Comparison of ENCODE assay signal across 21 cellular contexts in the genomic region with DNA sequence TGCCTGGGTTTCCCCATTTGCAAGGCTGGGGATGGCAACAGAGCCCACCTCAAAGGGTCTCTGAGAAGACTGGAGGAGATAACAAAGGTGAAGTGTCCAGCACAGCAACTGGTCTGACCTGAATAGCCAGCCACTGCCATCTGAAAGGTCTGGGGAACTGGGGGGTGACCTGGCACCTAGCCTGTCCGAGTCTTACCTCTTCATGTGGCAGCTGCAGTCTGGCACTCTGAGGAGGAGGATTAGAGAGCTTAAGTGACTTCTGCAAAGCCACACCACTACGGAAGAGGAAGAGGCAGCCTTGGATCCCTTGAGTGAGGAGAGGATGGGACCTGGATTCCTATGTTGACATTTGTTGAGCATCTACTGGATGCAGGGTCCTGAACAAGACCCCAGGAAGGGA. TPM values are rescaled to one million over a fixed set of nuclear protein-coding genes. Genes with fewer than 3 reads are reported as not detected.
A peak's percentile ranks its signal among the peaks of the same experiment; 100 is the strongest.
DNase-seq lines count a peak whose midpoint lies in the region; TF ChIP-seq lines count a peak whose summit lies in the region.
"Had no signal": no experiment of that assay in that cellular context is flagged by ENCODE, and none has a peak within 500 bp of the region (broad histone marks: within the 10 kb centered on the region; RNA-seq: fewer than 3 reads in every experiment).

No MANE protein-coding gene starts in this region.

- DNase-seq in D341Med (ENCODE audit: low spot score) (peak; percentile 68), RPMI8226 (peak; percentile 36), hepatocyte (ENCODE audit: low spot score) (peak; percentile 4), DMS153 (lab: John Stamatoyannopoulos, UW) (no peak), NCI-H69 (lab: John Stamatoyannopoulos, UW) (no peak)
- DNase-seq in activated effector memory CD4-positive, alpha-beta T cell treated with Interleukin-2 at 50 U/mL for 16 hours: no peak
- DNase-seq: activated CD4-positive, alpha-beta T cell treated with anti-CD3 and anti-CD28 coated beads for 48 hours; dermis blood vessel endothelial cell; hypothalamus; kidney; NCI-H1048; NCI-H2081; NCI-H510A; occipital lobe; right lobe of liver; stimulated activated CD4-positive, alpha-beta T cell treated with anti-CD3 and anti-CD28 coated beads, Interleukin-15, amount 100 ng/mL, for 24 hours had no signal

- H3K9me3 ChIP-seq in Loucy (ENCODE audit: insufficient read depth, low read depth, low read length) (no peaks in the 10 kb centered on the region), hepatocyte (ENCODE audit: low read depth) (no peaks in the 10 kb centered on the region)
- H3K9me3 ChIP-seq: right lobe of liver had no signal

- no peaks in the 10 kb centered on the region for H4K20me1 ChIP-seq in Loucy (ENCODE audit: insufficient read depth, low read length, poor library complexity, severe bottlenecking)
- H4K20me1 ChIP-seq in hepatocyte (ENCODE audit: insufficient read depth, poor library complexity, severe bottlenecking): no peaks in the 10 kb centered on the region

- H2AFZ ChIP-seq in Loucy (ENCODE audit: low read length) (no peak overlapping the region), hepatocyte (no peak overlapping the region)

- H3K27me3 ChIP-seq in Loucy (ENCODE audit: insufficient read depth, low read length, poor library complexity, severe bottlenecking) (no peaks in the 10 kb centered on the region), hepatocyte (no peaks in the 10 kb centered on the region)
- H3K27me3 ChIP-seq: right lobe of liver had no signal

- H3K27ac ChIP-seq in hepatocyte: no peak overlapping the region
- H3K27ac ChIP-seq: right lobe of liver had no signal

- WGBS in hepatocyte (ENCODE audit: low lambda C conversion rate, missing lambda C conversion rate): 75% methylated on average over 2 of the region's 2 CpGs

- H3K4me1 ChIP-seq in Loucy (ENCODE audit: insufficient read depth, low read length, poor library complexity, severe bottlenecking) (peaks cover 30% of the 10 kb centered on the region), hepatocyte (ENCODE audit: insufficient read depth) (no peaks in the 10 kb centered on the region)

- H3K9me2 ChIP-seq in Loucy (replicated peaks; ENCODE audit: low read depth, low read length) (no peaks in the 10 kb centered on the region), hepatocyte (replicated peaks; ENCODE audit: insufficient read depth) (no peaks in the 10 kb centered on the region)

- H3K36me3 ChIP-seq in Loucy (ENCODE audit: insufficient read depth, low read length) (no peaks in the 10 kb centered on the region), hepatocyte (replicated peaks; ENCODE audit: insufficient read depth, low read depth) (no peaks in the 10 kb centered on the region)
- H3K36me3 ChIP-seq: right lobe of liver had no signal

- no peaks in the 10 kb centered on the region for H3F3A ChIP-seq in Loucy (ENCODE audit: low read depth)

- no peaks in the 10 kb centered on the region for H3K79me2 ChIP-seq in Loucy (ENCODE audit: insufficient read depth, low read length)
- H3K79me2 ChIP-seq in hepatocyte: no peaks in the 10 kb centered on the region

- no peak overlapping the region for H3K4me2 ChIP-seq in Loucy (ENCODE audit: low read depth, low read length, poor library complexity, severe bottlenecking)
- no peak overlapping the region for H3K4me2 ChIP-seq in hepatocyte

- peak overlapping the region; percentile 2 for H3K9ac ChIP-seq in Loucy (ENCODE audit: low read depth, low read length, poor library complexity, severe bottlenecking)

- H3K4me3 ChIP-seq in Loucy (ENCODE audit: low read length, poor library complexity, severe bottlenecking): no peak overlapping the region
- no peak overlapping the region for H3K4me3 ChIP-seq in hepatocyte
- H3K4me3 ChIP-seq: lung, right lobe of liver had no signal

- TF ChIP-seq CTCF in Loucy (conservative IDR thresholded peaks at IDR 0.05; ENCODE audit: low read length): no peak
- no peak for TF ChIP-seq CTCF in hepatocyte (IDR thresholded peaks at IDR 0.05; ENCODE audit: poor library complexity)

RNA-seq across cellular contexts. Expression of gene C20orf203, which starts 22.2 kb away (rescaled TPM):
- total RNA-seq in hepatocyte: not detected in 2 replicates
- polyA plus RNA-seq in hepatocyte: not detected in 2 replicates
- total RNA-seq: CD8-positive, alpha-beta memory T cell; dermis blood vessel endothelial cell; fibroblast of villous mesenchyme; kidney; right lobe of liver; SK-MEL-5 had no signal
- polyA plus RNA-seq: CD8-positive, alpha-beta memory T cell had no signal

Comparison
In these comparisons a context has a peak if more than half of its experiments do, and no peak if none do; other contexts are left out.
1. DNase-seq: peak in D341Med (single experiment), RPMI8226 (single experiment) and hepatocyte (single experiment); none in activated effector memory CD4-positive, alpha-beta T cell treated with Interleukin-2 at 50 U/mL for 16 hours (single experiment), DMS153 (single experiment) and NCI-H69 (single experiment).